28 cellular contexts compared by ENCODE assay signal in genomic region chr9:88224938-88225337, GRCh38.
"Had no signal": no experiment of that assay in that cellular context is flagged by ENCODE, and none has a peak within 500 bp of the region (broad histone marks: within the 10 kb centered on the region; RNA-seq: fewer than 3 reads in every experiment).

No MANE protein-coding gene starts in this region.

- H3K27ac Mint-ChIP-seq: activated naive CD4-positive, alpha-beta T cell treated with anti-CD3 and anti-CD28 coated beads, Interleukin-2, amount 10 ng/mL, durations not matched to agents 7 days and 5 days; mesothelial cell of epicardium; naive B cell; T-helper 17 cell had no signal

- H3K4me1 ChIP-seq: breast epithelium, esophagus squamous epithelium, heart right ventricle, pancreas, prostate gland, stomach, thyroid gland, upper lobe of right lung had no signal

- H3K4me3 Mint-ChIP-seq: activated naive CD4-positive, alpha-beta T cell treated with anti-CD3 and anti-CD28 coated beads, Interleukin-2, amount 10 ng/mL, durations not matched to agents 7 days and 5 days; mesothelial cell of epicardium; naive B cell; nephron progenitor cell; T-helper 17 cell had no signal

- H3K27me3 ChIP-seq: breast epithelium, pancreas, thyroid gland, upper lobe of right lung had no signal

- H3K36me3 Mint-ChIP-seq: activated naive CD4-positive, alpha-beta T cell treated with anti-CD3 and anti-CD28 coated beads, Interleukin-2, amount 10 ng/mL, durations not matched to agents 7 days and 5 days; mesothelial cell of epicardium; naive B cell had no signal

- H3K4me1 Mint-ChIP-seq: activated naive CD4-positive, alpha-beta T cell treated with anti-CD3 and anti-CD28 coated beads, Interleukin-2, amount 10 ng/mL, durations not matched to agents 7 days and 5 days; naive B cell; T-helper 17 cell had no signal

- H3K9me3 ChIP-seq: breast epithelium, esophagus squamous epithelium, heart right ventricle, pancreas, prostate gland, stomach, thyroid gland, upper lobe of right lung had no signal

- H3K9me3 Mint-ChIP-seq: activated naive CD4-positive, alpha-beta T cell treated with anti-CD3 and anti-CD28 coated beads, Interleukin-2, amount 10 ng/mL, durations not matched to agents 7 days and 5 days had no signal

- H3K27ac ChIP-seq: breast epithelium, epithelial cell of prostate, esophagus squamous epithelium, heart right ventricle, pancreas, prostate gland, skin epidermis, stomach, thyroid gland, upper lobe of right lung had no signal

- ATAC-seq: heart right ventricle, left cardiac atrium, left ventricle myocardium superior, pancreas, sciatic nerve, T-helper 17 cell, upper lobe of right lung had no signal

- DNase-seq: activated CD4-positive, alpha-beta T cell treated with anti-CD3 and anti-CD28 coated beads for 1 hour; activated CD4-positive, alpha-beta T cell treated with anti-CD3 and anti-CD28 coated beads, Interleukin-2, amount 50 U/mL, for 1 hour; activated effector memory CD4-positive, alpha-beta T cell treated with anti-CD3 and anti-CD28 coated beads, Interleukin-2, amount 50 U/mL, for 16 hours; activated naive CD4-positive, alpha-beta T cell treated with anti-CD3 and anti-CD28 coated beads, Interleukin-2, amount 10 ng/mL, durations not matched to agents 7 days and 5 days; activated T-cell treated with anti-CD3 and anti-CD28 coated beads for 4 hours; central memory CD4-positive, alpha-beta T cell; esophagus squamous epithelium; foreskin melanocyte; heart right ventricle; left cardiac atrium; left ventricle myocardium superior; naive B cell; nephron progenitor cell; nucleus accumbens; pancreas; retina; stimulated activated CD4-positive, alpha-beta T cell treated with anti-CD3 and anti-CD28 coated beads, Interleukin-12 subunit alpha, Interleukin-12 subunit beta, amount 100 ng/mL, for 4 hours; stimulated activated CD4-positive, alpha-beta T cell treated with anti-CD3 and anti-CD28 coated beads, Interleukin-4, amount 100 ng/mL, for 1 hour; stomach; T-helper 17 cell; thyroid gland; upper lobe of right lung had no signal

- H3K36me3 ChIP-seq: breast epithelium, esophagus squamous epithelium, heart right ventricle, pancreas, prostate gland, stomach, thyroid gland, upper lobe of right lung had no signal

- H3K4me3 ChIP-seq: breast epithelium, esophagus squamous epithelium, heart right ventricle, pancreas, prostate gland, skin epidermis, stomach, thyroid gland, upper lobe of right lung had no signal
